ENCODE assay signal across 23 cellular contexts in genomic region chr7:35024298-35024697, GRCh38. TPM values are rescaled to one million over a fixed set of nuclear protein-coding genes. Genes with fewer than 3 reads are reported as not detected.
A peak's percentile ranks its signal among the peaks of the same experiment; 100 is the strongest.
DNase-seq lines count a peak whose midpoint lies in the region; ATAC-seq and FAIRE-seq lines count a peak whose summit lies in the region.
"Had no signal": no experiment of that assay in that cellular context is flagged by ENCODE, and none has a peak within 500 bp of the region (broad histone marks: within the 10 kb centered on the region; RNA-seq: fewer than 3 reads in every experiment).

No MANE protein-coding gene starts in this region.

- H3K4me1 Mint-ChIP-seq in CD4-positive, CD25-positive, alpha-beta regulatory T cell: peaks cover 0 to 19% (median 3%) of the 10 kb centered on the region in 4 donors
- H3K4me1 Mint-ChIP-seq in activated T-helper 17 cell treated with anti-CD3 and anti-CD28 coated beads, Interleukin-2, amount 50 U/mL, for 72 hours: peaks cover 17% of the 10 kb centered on the region
- H3K4me1 Mint-ChIP-seq in T-cell: peaks cover 0 to 11% (median 2%) of the 10 kb centered on the region in 3 donors

- POLR2A ChIA-PET in T-cell (lab: Charles Lee): no interaction called here

- H3K36me3 Mint-ChIP-seq in CD4-positive, CD25-positive, alpha-beta regulatory T cell: peaks cover 4% of the 10 kb centered on the region
- H3K36me3 Mint-ChIP-seq in activated T-helper 17 cell treated with anti-CD3 and anti-CD28 coated beads, Interleukin-2, amount 50 U/mL, for 72 hours (ENCODE audit: low read depth): no peaks in the 10 kb centered on the region
- H3K36me3 Mint-ChIP-seq in T-cell: no peaks in the 10 kb centered on the region
- H3K36me3 Mint-ChIP-seq: naive B cell had no signal

- no peak overlapping the region for H3K4me3 Mint-ChIP-seq in CD4-positive, CD25-positive, alpha-beta regulatory T cell
- H3K4me3 Mint-ChIP-seq in activated T-helper 17 cell treated with anti-CD3 and anti-CD28 coated beads, Interleukin-2, amount 50 U/mL, for 72 hours: no peak overlapping the region
- H3K4me3 Mint-ChIP-seq in T-cell: no peak overlapping the region
- H3K4me3 Mint-ChIP-seq: activated naive CD8-positive, alpha-beta T cell; naive B cell; T-helper 1 cell treated with Interleukin-12 subunit alpha and Interleukin-12 subunit beta and Interleukin-4 antibody, amounts not matched to agents 30 μg/mL and 1 μg/mL, for 36 hours had no signal

- H3K9me3 ChIP-seq in CD4-positive, CD25-positive, alpha-beta regulatory T cell (ENCODE audit: control insufficient read depth in 2 of 2, low read length in 2 of 2): no peaks in the 10 kb centered on the region
- H3K9me3 ChIP-seq: left lung, suprapubic skin had no signal

- no peak for DNase-seq in CD4-positive, CD25-positive, alpha-beta regulatory T cell
- DNase-seq in GM18507 (ENCODE audit: extremely low spot score, insufficient read length, low read depth) (no peak), T-cell (no peak), COLO668 (lab: John Stamatoyannopoulos, UW; ENCODE audit: unreplicated experiment) (no peak)
- DNase-seq: activated CD4-positive, alpha-beta T cell treated with anti-CD3 and anti-CD28 coated beads for 48 hours; aorta; caudate nucleus; dermis blood vessel endothelial cell; KBM-7; left lung; naive B cell; NCI-H1694; NCI-H2171 treated with DMSO at 0.1 percent for 48 hours; NCI-H524 treated with DMSO at 0.1 percent for 48 hours; stimulated activated CD4-positive, alpha-beta T cell treated with anti-CD3 and anti-CD28 coated beads, Interleukin-1b, Interleukin-23, amount 100 ng/mL, for 48 hours had no signal

- peak overlapping the region in 2 of 3 donors; percentile 0 to 26 for H3K27ac Mint-ChIP-seq in CD4-positive, CD25-positive, alpha-beta regulatory T cell
- peak overlapping the region; percentile 34 for H3K27ac Mint-ChIP-seq in activated T-helper 17 cell treated with anti-CD3 and anti-CD28 coated beads, Interleukin-2, amount 50 U/mL, for 72 hours
- H3K27ac Mint-ChIP-seq in T-cell: no peak overlapping the region
- H3K27ac Mint-ChIP-seq: activated naive CD8-positive, alpha-beta T cell; T-helper 1 cell treated with Interleukin-12 subunit alpha and Interleukin-12 subunit beta and Interleukin-4 antibody, amounts not matched to agents 30 μg/mL and 1 μg/mL, for 36 hours had no signal

- no peaks in the 10 kb centered on the region for H3K36me3 ChIP-seq in CD4-positive, CD25-positive, alpha-beta regulatory T cell (ENCODE audit: control insufficient read depth, insufficient read depth, low read length)
- H3K36me3 ChIP-seq: left lung, suprapubic skin had no signal

- CTCF ChIA-PET in T-cell (lab: Charles Lee): no interaction called here

- no peaks in the 10 kb centered on the region for H3K27me3 Mint-ChIP-seq in CD4-positive, CD25-positive, alpha-beta regulatory T cell
- H3K27me3 Mint-ChIP-seq in activated T-helper 17 cell treated with anti-CD3 and anti-CD28 coated beads, Interleukin-2, amount 50 U/mL, for 72 hours: no peaks in the 10 kb centered on the region
- H3K27me3 Mint-ChIP-seq in T-cell: no peaks in the 10 kb centered on the region
- H3K27me3 Mint-ChIP-seq: naive B cell had no signal

- H3K9me3 Mint-ChIP-seq in CD4-positive, CD25-positive, alpha-beta regulatory T cell: peaks cover 0 to 2% (median 0%) of the 10 kb centered on the region in 7 donors
- no peaks in the 10 kb centered on the region for H3K9me3 Mint-ChIP-seq in activated T-helper 17 cell treated with anti-CD3 and anti-CD28 coated beads, Interleukin-2, amount 50 U/mL, for 72 hours
- H3K9me3 Mint-ChIP-seq in T-cell: no peaks in the 10 kb centered on the region
- H3K9me3 Mint-ChIP-seq: naive B cell; T-helper 1 cell treated with Interleukin-12 subunit alpha and Interleukin-12 subunit beta and Interleukin-4 antibody, amounts not matched to agents 30 μg/mL and 1 μg/mL, for 36 hours had no signal

- H3K27ac ChIP-seq in CD4-positive, CD25-positive, alpha-beta regulatory T cell (ENCODE audit: insufficient read depth, low read length, poor library complexity, severe bottlenecking): no peak overlapping the region
- H3K27ac ChIP-seq: C4-2B, left lung, suprapubic skin had no signal

- H3K27me3 ChIP-seq in CD4-positive, CD25-positive, alpha-beta regulatory T cell (ENCODE audit: control insufficient read depth, insufficient read depth, low read length): no peaks in the 10 kb centered on the region
- H3K27me3 ChIP-seq: left lung, suprapubic skin had no signal

- no peak overlapping the region for H3K4me3 ChIP-seq in CD4-positive, CD25-positive, alpha-beta regulatory T cell (ENCODE audit: low read depth, low read length)
- H3K4me3 ChIP-seq: left lung, suprapubic skin had no signal

- FAIRE-seq in GM18507 (lab: Jason Lieb, UNC): peak; percentile 42
- FAIRE-seq: urothelium cell line had no signal

- ATAC-seq in CD4-positive, CD25-positive, alpha-beta regulatory T cell (ENCODE audit: low read depth in 2 of 2): no peak
- ATAC-seq in HG03432 (IDR thresholded peaks at IDR 0.05; ENCODE audit: unreplicated experiment): peak; percentile 78
- peak; percentile 63 for ATAC-seq in activated T-helper 17 cell treated with anti-CD3 and anti-CD28 coated beads, Interleukin-2, amount 50 U/mL, for 72 hours (replicated peaks)
- ATAC-seq in T-cell (replicated peaks in 1 of 4): no peak
- ATAC-seq in HG02610 (IDR thresholded peaks at IDR 0.05; ENCODE audit: unreplicated experiment): no peak
- ATAC-seq: left lung had no signal

- H3K4me1 ChIP-seq in CD4-positive, CD25-positive, alpha-beta regulatory T cell (ENCODE audit: control insufficient read depth, insufficient read depth, low read length, poor library complexity, severe bottlenecking): no peaks in the 10 kb centered on the region
- H3K4me1 ChIP-seq: left lung had no signal

RNA-seq across cellular contexts. Expression of gene DPY19L1, which starts 13.0 kb away (rescaled TPM):
- total RNA-seq in CD4-positive, CD25-positive, alpha-beta regulatory T cell: 8.3 TPM
- 1 to 10 TPM in 2 of 4 donors, under 1 TPM in 2; 0.41 to 1.8 (median 1.0) TPM for polyA plus RNA-seq in CD4-positive, CD25-positive, alpha-beta regulatory T cell
- 10 to 100 TPM; 15.4 to 17.9 TPM for total RNA-seq in activated T-helper 17 cell treated with anti-CD3 and anti-CD28 coated beads, Interleukin-2, amount 50 U/mL, for 72 hours
- 10 to 100 TPM in 3 of 5 donors, 1 to 10 TPM in 2; 6.6 to 10.5 (median 10.3) TPM for total RNA-seq in T-cell

Comparison
In these comparisons a context has a peak if more than half of its experiments do, and no peak if none do; other contexts are left out.
1. ATAC-seq: peak in HG03432 (single experiment) and activated T-helper 17 cell treated with anti-CD3 and anti-CD28 coated beads, Interleukin-2, amount 50 U/mL, for 72 hours (single experiment); none in CD4-positive, CD25-positive, alpha-beta regulatory T cell (0 of 2), T-cell (0 of 4) and HG02610 (single experiment).
2. H3K27ac Mint-ChIP-seq: peak in CD4-positive, CD25-positive, alpha-beta regulatory T cell (2 of 3) and activated T-helper 17 cell treated with anti-CD3 and anti-CD28 coated beads, Interleukin-2, amount 50 U/mL, for 72 hours (single experiment); none in T-cell (0 of 2).